ENCODE assay signal across 1 cellular context in genomic region chr12:123494124-123494843, GRCh38.
TF ChIP-seq lines count a peak whose summit lies in the region.

No MANE protein-coding gene starts in this region.

TF ChIP-seq in IMR-90, 13 proteins besides CTCF, POLR2A, EP300 and RAD21:
- no peak for TF ChIP-seq RFX5 (IDR thresholded peaks at IDR 0.05; ENCODE audit: low read depth, low read length)
- no peak for TF ChIP-seq CHD1 (IDR thresholded peaks at IDR 0.05; ENCODE audit: low read depth, low read length)
- TF ChIP-seq CEBPB (IDR thresholded peaks at IDR 0.05; ENCODE audit: low read depth, low read length), result no peak
- no peak for TF ChIP-seq MAFK (IDR thresholded peaks at IDR 0.05; ENCODE audit: low read depth, low read length)
- TF ChIP-seq SMC3 (IDR thresholded peaks at IDR 0.05; ENCODE audit: low read depth, low read length), result no peak
- no peak for TF ChIP-seq MXI1 (IDR thresholded peaks at IDR 0.05; ENCODE audit: borderline replicate concordance, low read depth, low read length)
- TF ChIP-seq MAZ (IDR thresholded peaks at IDR 0.05; ENCODE audit: borderline replicate concordance, low read depth, low read length), result no peak
- no peak for TF ChIP-seq NFE2L2 (IDR thresholded peaks at IDR 0.05; ENCODE audit: low read depth, low read length)
- TF ChIP-seq RCOR1 (IDR thresholded peaks at IDR 0.05; ENCODE audit: insufficient replicate concordance, low read length), result no peak
- TF ChIP-seq ELK1 (IDR thresholded peaks at IDR 0.05; ENCODE audit: borderline replicate concordance, low read depth, low read length), result no peak
- TF ChIP-seq BHLHE40 (IDR thresholded peaks at IDR 0.05; ENCODE audit: low read depth, low read length), result no peak
- no peak for TF ChIP-seq FOS (IDR thresholded peaks at IDR 0.05; ENCODE audit: low read depth, low read length)
- no peak for TF ChIP-seq USF2 (IDR thresholded peaks at IDR 0.05; ENCODE audit: low read depth, low read length)
